In genomic region chr5:176676361-176676824, GRCh38 we compare ENCODE assay signal across 11 cellular contexts. TPM values are rescaled to one million over a fixed set of nuclear protein-coding genes. Genes with fewer than 3 reads are reported as not detected.
DNase-seq lines count a peak whose midpoint lies in the region; ATAC-seq lines count a peak whose summit lies in the region.
"Had no signal": no experiment of that assay in that cellular context is flagged by ENCODE, and none has a peak within 500 bp of the region (broad histone marks: within the 10 kb centered on the region; RNA-seq: fewer than 3 reads in every experiment).

No MANE protein-coding gene starts in this region.

- peak; percentile 87 for ATAC-seq in GM18511 (IDR thresholded peaks at IDR 0.05; ENCODE audit: unreplicated experiment)

- DNase-seq in H4 (ENCODE audit: low spot score) (peak; percentile 91), NCI-H82 (lab: John Stamatoyannopoulos, UW) (peak; percentile 78), left kidney (ENCODE audit: low read depth, low spot score) (peak; percentile 13), NCI-H510A treated with DMSO at 0.1 percent for 48 hours (lab: John Stamatoyannopoulos, UW) (no peak), cerebellar nuclear complex (lab: John Stamatoyannopoulos, UW) (no peak), SW480 (ENCODE audit: low spot score) (no peak)
- no peak for DNase-seq in NK-92 treated with Interleukin-12 subunit alpha and Interleukin-12 subunit beta, amount 100 ng/mL, for 24 hours (lab: John Stamatoyannopoulos, UW)
- DNase-seq: NCI-H748 treated with DMSO at 0.1 percent for 48 hours had no signal

RNA-seq across cellular contexts. Expression of gene TSPAN17, which starts 29.1 kb away (rescaled TPM):
- 48.0 and 49.6 TPM in 2 replicates for total RNA-seq in H4 (2014; rRNA removed; shearing (Covaris generic))

RNA-seq across cellular contexts. Expression of gene EIF4E1B, which starts 45.9 kb away (rescaled TPM):
- not detected in 2 replicates for total RNA-seq in H4 (2014; rRNA removed; shearing (Covaris generic))
- total RNA-seq: fibroblast of lung, temporal lobe had no signal

RNA-seq across cellular contexts. Expression of gene SNCB, which starts 46.1 kb away (rescaled TPM):
- total RNA-seq in H4 (2014; rRNA removed; shearing (Covaris generic)): 0.48 TPM in 1 of 2 replicates, not detected in the other

Comparison
In these comparisons a context has a peak if more than half of its experiments do, and no peak if none do; other contexts are left out.
1. DNase-seq: peak in H4 (single experiment), NCI-H82 (single experiment) and left kidney (single experiment); none in NCI-H510A treated with DMSO at 0.1 percent for 48 hours (single experiment), cerebellar nuclear complex (0 of 2), SW480 (single experiment) and NK-92 treated with Interleukin-12 subunit alpha and Interleukin-12 subunit beta, amount 100 ng/mL, for 24 hours (single experiment).